8 cellular contexts compared by ENCODE assay signal in the genomic region with DNA sequence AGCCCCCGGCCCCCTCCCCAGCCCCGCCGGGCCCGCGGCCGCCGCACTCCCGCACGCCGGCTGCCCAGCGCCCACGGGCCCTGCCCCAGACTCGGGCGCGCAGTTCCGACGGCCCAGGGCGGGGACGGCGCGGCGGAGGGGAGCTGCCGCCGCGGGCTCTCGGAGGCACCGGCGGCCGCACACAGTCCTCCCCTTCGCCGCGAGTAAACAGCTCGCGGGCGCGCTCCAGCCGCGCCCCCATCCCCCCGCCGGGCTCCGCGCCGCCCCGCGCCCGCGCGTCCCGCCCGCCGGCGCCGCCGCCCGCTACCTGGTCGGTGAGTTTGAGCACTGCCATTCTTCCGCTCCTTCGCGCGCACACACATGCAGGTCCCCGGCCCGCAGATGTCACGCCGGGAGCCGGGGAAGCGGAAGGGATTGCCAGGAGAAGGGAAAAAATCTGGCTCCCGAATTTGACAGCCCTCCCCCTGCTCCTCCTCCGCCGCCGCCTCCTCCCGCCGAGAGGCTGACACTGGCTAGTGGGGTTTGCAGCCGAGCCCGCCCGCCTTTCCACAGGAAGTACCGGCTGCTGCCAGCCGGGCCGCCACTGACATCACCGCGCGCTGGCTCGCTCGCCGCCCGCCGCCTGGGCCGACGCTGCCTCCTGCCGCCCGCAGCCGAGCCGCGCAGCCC. TPM values are rescaled to one million over a fixed set of nuclear protein-coding genes. Genes with fewer than 3 reads are reported as not detected.
DNase-seq lines count a peak whose midpoint lies in the region; TF ChIP-seq lines count a peak whose summit lies in the region.

Gene ANKRD44 (minus strand): TSS at position 510 of the 669 bp plus-strand sequence. CDS start 176 bp downstream, at position 334.

- peaks cover 21% of the 10 kb centered on the region for H3K4me1 ChIP-seq in stomach smooth muscle (ENCODE audit: control insufficient read depth, insufficient read depth, low read length)

- peaks cover 39% of the 10 kb centered on the region for H3K4me1 Mint-ChIP-seq in neural crest cell

- H3K9me3 ChIP-seq in stomach smooth muscle (ENCODE audit: control insufficient read depth in 2 of 2, low read length in 2 of 2) = no peaks in the 10 kb centered on the region

- no peaks in the 10 kb centered on the region for H3K27me3 ChIP-seq in stomach smooth muscle (ENCODE audit: control insufficient read depth in 1 of 2, insufficient read depth in 2 of 2, low read length in 2 of 2)

- H3K9ac ChIP-seq in stomach smooth muscle (ENCODE audit: low read length in 2 of 2) = peak within 1 kb of the TSS; percentile 78 to 87

- peak within 1 kb of the TSS; percentile 95 for H3K4me3 Mint-ChIP-seq in neural crest cell

- H3K36me3 Mint-ChIP-seq in neural crest cell (ENCODE audit: low read depth) = no peaks in the 10 kb centered on the region

- H3K27me3 Mint-ChIP-seq in neural crest cell (ENCODE audit: low read depth) = peaks cover 55% of the 10 kb centered on the region

- peak; percentile 81 for DNase-seq in ELF-1 (ENCODE audit: low read depth, low spot score)
- DNase-seq in GOT3 (lab: John Stamatoyannopoulos, UW) = peak; percentile 44
- peak; percentile 38 for DNase-seq in LNCaP clone FGC (ENCODE audit: low read depth)
- DNase-seq in SHP77 treated with DMSO at 0.1 percent for 48 hours (lab: John Stamatoyannopoulos, UW) = peak; percentile 45
- peak; percentile 95 for DNase-seq in activated effector memory CD4-positive, alpha-beta T cell treated with anti-CD3 and anti-CD28 coated beads, Interleukin-2, amount 50 U/mL, for 16 hours
- peak; percentile 62 for DNase-seq in fibroblast of the conjunctiva (ENCODE audit: low read depth)
- DNase-seq in neural crest cell (ENCODE audit: low read depth, low spot score) = peak; percentile 76

- no peaks in the 10 kb centered on the region for H3K9me3 Mint-ChIP-seq in neural crest cell

- TF ChIP-seq CTCF in LNCaP clone FGC (IDR thresholded peaks at IDR 0.05; ENCODE audit: control insufficient read depth, extremely low read depth, insufficient read depth) (peak; percentile 69), neural crest cell (conservative IDR thresholded peaks at IDR 0.05) (peak; percentile 49)

- peak within 1 kb of the TSS; percentile 64 for H3K27ac ChIP-seq in stomach smooth muscle (ENCODE audit: low read length)

- H3K4me3 ChIP-seq in LNCaP clone FGC (ENCODE audit: low read depth, low read length) (peak within 1 kb of the TSS; percentile 57), stomach smooth muscle (ENCODE audit: low read length in 2 of 2) (peak within 1 kb of the TSS; percentile 89 to 94)

- H3K27ac Mint-ChIP-seq in neural crest cell (ENCODE audit: unreplicated experiment) = no peak within 1 kb of the TSS

- H3K36me3 ChIP-seq in stomach smooth muscle (ENCODE audit: control insufficient read depth in 2 of 2, insufficient read depth in 2 of 2, low read length in 2 of 2) = no peaks in the 10 kb centered on the region

RNA-seq across cellular contexts. Expression of gene ANKRD44, which starts in this region (rescaled TPM):
- 11.2 and 13.5 TPM in 2 replicates for total RNA-seq in neural crest cell

Comparison
In these comparisons a context has a peak if more than half of its experiments do, and no peak if none do; other contexts are left out.
1. Peak in every context shown above with its lines: DNase-seq, H3K4me3 ChIP-seq and H3K27ac ChIP-seq.
2. DNase-seq: peak in every context shown above with its lines; median percentile 95 in activated effector memory CD4-positive, alpha-beta T cell treated with anti-CD3 and anti-CD28 coated beads, Interleukin-2, amount 50 U/mL, for 16 hours; 81 in ELF-1; 76 in neural crest cell; 62 in fibroblast of the conjunctiva; 45 in SHP77 treated with DMSO at 0.1 percent for 48 hours; 44 in GOT3; 38 in LNCaP clone FGC.